Comparison of ENCODE assay signal across 12 cellular contexts in genomic region chr13:60158321-60158801, GRCh38. TPM values are rescaled to one million over a fixed set of nuclear protein-coding genes. Genes with fewer than 3 reads are reported as not detected.
DNase-seq lines count a peak whose midpoint lies in the region; ATAC-seq and TF ChIP-seq lines count a peak whose summit lies in the region.
"Had no signal": no experiment of that assay in that cellular context is flagged by ENCODE, and none has a peak within 500 bp of the region (broad histone marks: within the 10 kb centered on the region; RNA-seq: fewer than 3 reads in every experiment).

No MANE protein-coding gene starts in this region.

- no peak overlapping the region for H2AFZ ChIP-seq in DND-41 (ENCODE audit: low read depth, low read length)

- H3K9me3 Mint-ChIP-seq in glutamatergic neuron (ENCODE audit: unreplicated experiment), result peaks cover 2% of the 10 kb centered on the region

- H3K4me1 ChIP-seq in DND-41 (ENCODE audit: insufficient read depth, low read length), result peaks cover 23% of the 10 kb centered on the region; the same call in 1 of the 2 replicates

- no peaks in the 10 kb centered on the region for H3K27me3 Mint-ChIP-seq in glutamatergic neuron (ENCODE audit: unreplicated experiment)

- H3K27me3 ChIP-seq in DND-41 (ENCODE audit: insufficient read depth, low read length, poor library complexity), result no peaks in the 10 kb centered on the region

- no peak overlapping the region for H3K4me3 Mint-ChIP-seq in glutamatergic neuron (ENCODE audit: unreplicated experiment)

- no peak overlapping the region for H3K4me3 ChIP-seq in DND-41 (ENCODE audit: low read depth in 1 of 2, low read length in 2 of 2)

- peak overlapping the region; percentile 13; the same call in 1 of the 2 replicates for H3K4me2 ChIP-seq in DND-41 (ENCODE audit: insufficient read depth, low read length)

- no peak for ATAC-seq in DND-41 (ENCODE audit: insufficient read depth, low read depth)
- peak; percentile 46 for ATAC-seq in GM21786 (IDR thresholded peaks at IDR 0.05; ENCODE audit: unreplicated experiment)
- peak; percentile 67 for ATAC-seq in HG03460 (IDR thresholded peaks at IDR 0.05; ENCODE audit: unreplicated experiment)
- ATAC-seq in GM21381 (IDR thresholded peaks at IDR 0.05; ENCODE audit: unreplicated experiment), result no peak

- H3K36me3 Mint-ChIP-seq in glutamatergic neuron (ENCODE audit: unreplicated experiment), result no peaks in the 10 kb centered on the region

- H4K20me1 ChIP-seq in DND-41 (ENCODE audit: insufficient read depth, low read length), result peaks cover 26% of the 10 kb centered on the region

- no peak overlapping the region for H3K27ac Mint-ChIP-seq in glutamatergic neuron (ENCODE audit: unreplicated experiment)

- DNase-seq in DND-41 (no peak), iPS-NIHi7 (ENCODE audit: extremely low spot score) (peak; percentile 13), NCI-H1694 (lab: John Stamatoyannopoulos, UW) (no peak), glutamatergic neuron (no peak)
- DNase-seq in activated T-cell treated with anti-CD3 and anti-CD28 coated beads, Interleukin-2, amount 50 U/mL, for 1 hour, result no peak
- DNase-seq: activated CD4-positive, alpha-beta T cell treated with anti-CD3 and anti-CD28 coated beads for 1 hour; cortex of kidney; DMS53; NCI-H2171 had no signal

- TF ChIP-seq CTCF in DND-41 (IDR thresholded peaks at IDR 0.05; ENCODE audit: borderline replicate concordance, extremely low read depth, low read length, poor library complexity, severe bottlenecking) (no peak), glutamatergic neuron (IDR thresholded peaks at IDR 0.05; ENCODE audit: partially characterized antibody, unreplicated experiment) (no peak)

- H3K27ac ChIP-seq in DND-41 (ENCODE audit: low read length), result no peak overlapping the region

- H3K9me3 ChIP-seq in DND-41 (ENCODE audit: insufficient read depth, low read length, severe bottlenecking), result peaks cover 5% of the 10 kb centered on the region

- peaks cover 1% of the 10 kb centered on the region for H3K4me1 Mint-ChIP-seq in glutamatergic neuron (ENCODE audit: low read depth, unreplicated experiment)

- no peak overlapping the region for H3K9ac ChIP-seq in DND-41 (ENCODE audit: low read depth, low read length)

- H3K36me3 ChIP-seq in DND-41 (ENCODE audit: insufficient read depth, low read length), result peaks cover 34% of the 10 kb centered on the region

- peaks cover 99% of the 10 kb centered on the region for H3K79me2 ChIP-seq in DND-41 (ENCODE audit: insufficient read depth, low read length)

RNA-seq across cellular contexts. Expression of gene DIAPH3, which starts 5.4 kb away (rescaled TPM):
- 2.6 TPM for total RNA-seq in glutamatergic neuron (ENCODE audit: unreplicated experiment)

Comparison
In these comparisons a context has a peak if more than half of its experiments do, and no peak if none do; other contexts are left out.
1. ATAC-seq: peak in GM21786 (single experiment) and HG03460 (single experiment); none in DND-41 (single experiment) and GM21381 (single experiment).